1 cellular context compared by ENCODE assay signal in the genomic region with DNA sequence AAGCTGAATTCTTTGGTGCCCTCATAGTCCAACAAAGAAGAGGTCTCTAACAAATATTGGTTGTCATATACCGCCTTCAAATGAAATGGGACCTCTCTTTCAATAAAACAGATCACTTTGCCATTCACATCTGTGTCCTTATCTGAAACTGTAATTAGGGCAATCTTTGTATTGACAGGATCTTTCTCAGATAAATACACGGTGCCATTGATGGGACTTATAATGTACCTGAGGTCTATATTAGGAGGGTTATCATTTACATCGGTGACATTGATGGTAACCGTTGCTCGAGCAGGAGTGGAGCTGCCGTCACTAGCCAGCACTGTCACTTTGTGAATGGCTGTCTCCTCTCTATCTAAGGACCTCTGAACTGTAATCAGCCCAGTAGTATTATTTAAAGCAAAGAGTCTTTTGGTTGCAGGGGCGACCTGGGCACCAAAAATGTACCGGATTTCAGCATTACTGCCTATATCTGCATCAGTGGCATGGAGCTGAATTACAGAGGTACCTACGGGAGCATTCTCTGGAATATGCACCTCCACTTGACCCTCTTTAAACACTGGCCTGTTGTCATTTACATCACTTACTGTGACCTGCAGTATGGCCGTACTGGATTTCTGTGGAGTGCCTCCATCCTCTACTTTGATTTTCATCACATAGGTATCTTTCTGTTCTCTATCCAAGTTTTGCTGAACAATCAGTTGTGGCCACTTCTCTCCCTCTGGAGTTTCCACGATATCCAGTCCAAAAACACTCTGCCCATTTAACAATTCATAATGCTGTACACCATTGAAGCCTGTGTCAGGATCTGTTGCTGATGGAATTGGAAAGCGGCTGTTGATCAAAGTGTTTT.
TF ChIP-seq lines count a peak whose summit lies in the region.

No MANE protein-coding gene starts in this region.

TF ChIP-seq in neural cell, 6 proteins besides CTCF, POLR2A, EP300 and RAD21 (continued from another document):
- TF ChIP-seq, protein P1, sequence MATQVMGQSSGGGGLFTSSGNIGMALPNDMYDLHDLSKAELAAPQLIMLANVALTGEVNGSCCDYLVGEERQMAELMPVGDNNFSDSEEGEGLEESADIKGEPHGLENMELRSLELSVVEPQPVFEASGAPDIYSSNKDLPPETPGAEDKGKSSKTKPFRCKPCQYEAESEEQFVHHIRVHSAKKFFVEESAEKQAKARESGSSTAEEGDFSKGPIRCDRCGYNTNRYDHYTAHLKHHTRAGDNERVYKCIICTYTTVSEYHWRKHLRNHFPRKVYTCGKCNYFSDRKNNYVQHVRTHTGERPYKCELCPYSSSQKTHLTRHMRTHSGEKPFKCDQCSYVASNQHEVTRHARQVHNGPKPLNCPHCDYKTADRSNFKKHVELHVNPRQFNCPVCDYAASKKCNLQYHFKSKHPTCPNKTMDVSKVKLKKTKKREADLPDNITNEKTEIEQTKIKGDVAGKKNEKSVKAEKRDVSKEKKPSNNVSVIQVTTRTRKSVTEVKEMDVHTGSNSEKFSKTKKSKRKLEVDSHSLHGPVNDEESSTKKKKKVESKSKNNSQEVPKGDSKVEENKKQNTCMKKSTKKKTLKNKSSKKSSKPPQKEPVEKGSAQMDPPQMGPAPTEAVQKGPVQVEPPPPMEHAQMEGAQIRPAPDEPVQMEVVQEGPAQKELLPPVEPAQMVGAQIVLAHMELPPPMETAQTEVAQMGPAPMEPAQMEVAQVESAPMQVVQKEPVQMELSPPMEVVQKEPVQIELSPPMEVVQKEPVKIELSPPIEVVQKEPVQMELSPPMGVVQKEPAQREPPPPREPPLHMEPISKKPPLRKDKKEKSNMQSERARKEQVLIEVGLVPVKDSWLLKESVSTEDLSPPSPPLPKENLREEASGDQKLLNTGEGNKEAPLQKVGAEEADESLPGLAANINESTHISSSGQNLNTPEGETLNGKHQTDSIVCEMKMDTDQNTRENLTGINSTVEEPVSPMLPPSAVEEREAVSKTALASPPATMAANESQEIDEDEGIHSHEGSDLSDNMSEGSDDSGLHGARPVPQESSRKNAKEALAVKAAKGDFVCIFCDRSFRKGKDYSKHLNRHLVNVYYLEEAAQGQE (IDR thresholded peaks at IDR 0.05; ENCODE audit: borderline replicate concordance), result no peak
- TF ChIP-seq MXI1 (conservative IDR thresholded peaks at IDR 0.05; ENCODE audit: poor library complexity, severe bottlenecking), result no peak
- no peak for TF ChIP-seq EZH2 (IDR thresholded peaks at IDR 0.05; ENCODE audit: borderline replicate concordance, insufficient read depth, low read length, poor library complexity, severe bottlenecking)
- no peak for TF ChIP-seq SMC3 (conservative IDR thresholded peaks at IDR 0.05; ENCODE audit: poor library complexity)
- no peak for TF ChIP-seq POLR2AphosphoS5 (IDR thresholded peaks at IDR 0.05)
